ENCODE assay signal across 1 cellular context in genomic region chr17:65930140-65930715, GRCh38.
TF ChIP-seq lines count a peak whose summit lies in the region.

No MANE protein-coding gene starts in this region.

TF ChIP-seq in SK-N-SH treated with all-trans-retinoic acid at 6 μM for 48 hours, 23 proteins besides CTCF, POLR2A, EP300 and RAD21 (continued from another document):
- TF ChIP-seq CSRNP3 (CRISPR knock-in tag; IDR thresholded peaks at IDR 0.05): no peak
- TF ChIP-seq CSDC2 (CRISPR knock-in tag; IDR thresholded peaks at IDR 0.05): no peak
- TF ChIP-seq TSHZ2 (CRISPR knock-in tag; IDR thresholded peaks at IDR 0.05): no peak
- no peak for TF ChIP-seq ESRRG (CRISPR knock-in tag; IDR thresholded peaks at IDR 0.05)
- TF ChIP-seq ZFP3 (CRISPR knock-in tag; IDR thresholded peaks at IDR 0.05): no peak
- TF ChIP-seq PPARA (CRISPR knock-in tag; IDR thresholded peaks at IDR 0.05; ENCODE audit: borderline replicate concordance): no peak
- TF ChIP-seq SNAI2 (CRISPR knock-in tag; IDR thresholded peaks at IDR 0.05): no peak
- TF ChIP-seq OSR1 (CRISPR knock-in tag; IDR thresholded peaks at IDR 0.05): no peak
